Comparison of ENCODE assay signal across 1 cellular context in genomic region chr12:93297536-93297935, GRCh38.
TF ChIP-seq lines count a peak whose summit lies in the region.

No MANE protein-coding gene starts in this region.

TF ChIP-seq in K562, 482 proteins besides CTCF, POLR2A, EP300 and RAD21 (continued from another document):
- TF ChIP-seq CREB5 (CRISPR knock-in tag; IDR thresholded peaks at IDR 0.05) = no peak
- no peak for TF ChIP-seq ZNF318 (IDR thresholded peaks at IDR 0.05; ENCODE audit: borderline replicate concordance in 1 of 2, low read depth in 1 of 2)
- TF ChIP-seq IRF1 (CRISPR knock-in tag; IDR thresholded peaks at IDR 0.05; ENCODE audit: borderline replicate concordance) = no peak
- TF ChIP-seq NFIC (IDR thresholded peaks at IDR 0.05) = no peak
- TF ChIP-seq CTBP1 (IDR thresholded peaks at IDR 0.05; ENCODE audit: borderline replicate concordance) = 0 out of 2 replicates have a peak, but pooled peaks have one; percentile 42
- 0 out of 2 replicates have a peak, but pooled peaks have one; percentile 5 for TF ChIP-seq CBFA2T3 (IDR thresholded peaks at IDR 0.05)
- TF ChIP-seq SREBF1 (IDR thresholded peaks at IDR 0.05; ENCODE audit: borderline replicate concordance, low read depth, low read length) = no peak
- peak; percentile 82; the same call in 1 of the 2 replicates for TF ChIP-seq MECOM (CRISPR knock-in tag; IDR thresholded peaks at IDR 0.05)
- no peak for TF ChIP-seq ID3 (CRISPR knock-in tag; IDR thresholded peaks at IDR 0.05)
- TF ChIP-seq ID3 (tag; IDR thresholded peaks at IDR 0.05) = no peak
- TF ChIP-seq NFE2 (IDR thresholded peaks at IDR 0.05; ENCODE audit: low read depth) = peak; percentile 63
- no peak for TF ChIP-seq PRDM10 (IDR thresholded peaks at IDR 0.05; ENCODE audit: partially characterized antibody)
